In the genomic region with DNA sequence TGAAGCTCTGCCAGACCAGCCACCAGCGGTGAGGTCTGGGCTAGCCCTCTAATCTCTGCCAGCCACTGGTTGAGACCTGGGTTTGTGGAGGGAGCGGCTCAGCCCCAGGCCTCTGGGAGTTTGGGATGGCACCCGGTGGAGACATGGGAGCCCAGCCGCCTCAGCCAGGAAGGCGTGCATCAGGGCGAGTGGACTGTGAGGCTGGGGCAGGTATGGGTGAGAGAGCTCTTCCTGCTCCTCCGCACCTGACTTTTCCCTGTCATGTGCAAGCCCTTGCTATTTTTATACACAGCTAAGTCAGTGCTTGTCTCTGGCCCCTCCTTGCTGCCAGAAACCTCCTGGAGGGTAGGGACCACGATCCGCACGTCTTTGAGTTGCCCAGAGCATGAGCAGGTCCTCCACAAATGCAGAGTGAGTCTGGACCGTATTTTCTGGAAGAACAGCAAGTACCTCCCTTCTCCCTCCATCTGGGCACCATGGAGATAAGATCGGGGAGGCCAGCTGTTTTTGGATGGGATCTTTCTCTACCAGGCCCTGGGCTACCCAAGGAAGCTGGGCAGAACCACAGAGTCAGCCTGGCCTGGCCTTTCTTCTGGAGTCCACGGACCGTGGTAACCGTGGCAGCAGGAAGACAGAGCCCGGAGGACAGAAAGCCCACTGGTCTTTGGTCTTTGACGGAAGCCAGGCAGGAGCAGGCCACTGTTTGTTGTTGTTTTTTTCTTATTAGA, we compare ENCODE assay signal across 36 cellular contexts. TPM values are rescaled to one million over a fixed set of nuclear protein-coding genes. Genes with fewer than 3 reads are reported as not detected.
DNase-seq lines count a peak whose midpoint lies in the region; ATAC-seq, FAIRE-seq and TF ChIP-seq lines count a peak whose summit lies in the region.
"Had no signal": no experiment of that assay in that cellular context is flagged by ENCODE, and none has a peak within 500 bp of the region (broad histone marks: within the 10 kb centered on the region; RNA-seq: fewer than 3 reads in every experiment).

No MANE protein-coding gene starts in this region.

- TF ChIP-seq CTCF in breast epithelium (IDR thresholded peaks at IDR 0.05) (no peak), mammary epithelial cell (conservative IDR thresholded peaks at IDR 0.05 in 1 of 2, IDR thresholded peaks at IDR 0.05 in 1 of 2; ENCODE audit: extremely low read depth in 1 of 2, insufficient read depth in 1 of 2, low read depth in 1 of 2, low read length in 2 of 2) (no peak), K562 (IDR thresholded peaks at IDR 0.05 in 2 of 3, conservative IDR thresholded peaks at IDR 0.05 in 1 of 3; ENCODE audit: insufficient read depth in 2 of 3, low read depth in 1 of 3, low read length in 3 of 3) (no peak), nephron (IDR thresholded peaks at IDR 0.05; ENCODE audit: unreplicated experiment in 3 of 3) (no peak), thyroid gland (IDR thresholded peaks at IDR 0.05) (no peak)

- H2AFZ ChIP-seq in mammary epithelial cell (ENCODE audit: low read depth, low read length) = no peak overlapping the region
- H2AFZ ChIP-seq in K562 (ENCODE audit: low read depth, low read length) = no peak overlapping the region
- no peak overlapping the region for H2AFZ ChIP-seq in GM23248
- no peak overlapping the region for H2AFZ ChIP-seq in neuronal stem cell (ENCODE audit: low read length)
- H2AFZ ChIP-seq: PC-9 had no signal

- no peak overlapping the region for H2BK12ac ChIP-seq in neuronal stem cell (ENCODE audit: low read length)

- no peak overlapping the region for H2BK5ac ChIP-seq in neuronal stem cell (ENCODE audit: low read length)

- H3K4me3 Mint-ChIP-seq in nephron = no peak overlapping the region
- H3K4me3 Mint-ChIP-seq: effector memory CD8-positive, alpha-beta T cell; memory B cell had no signal

- FAIRE-seq in K562 (lab: Jason Lieb, UNC) = no peak
- FAIRE-seq: GM19239, small intestine had no signal

- H3K9me1 ChIP-seq in K562 (ENCODE audit: control insufficient read depth, insufficient read depth, low read length) = no peaks in the 10 kb centered on the region

- no peak overlapping the region for H3K18ac ChIP-seq in neuronal stem cell (ENCODE audit: low read length)

- H3K79me2 ChIP-seq in mammary epithelial cell (ENCODE audit: insufficient read depth, low read length) (no peaks in the 10 kb centered on the region), K562 (ENCODE audit: control insufficient read depth, insufficient read depth, low read length) (no peaks in the 10 kb centered on the region), GM23248 (ENCODE audit: insufficient read depth) (no peaks in the 10 kb centered on the region)

- no peak overlapping the region for H2BK120ac ChIP-seq in neuronal stem cell (ENCODE audit: low read depth, low read length)

- H3K23ac ChIP-seq in neuronal stem cell (ENCODE audit: low read depth, low read length, poor library complexity) = no peak overlapping the region

- no peaks in the 10 kb centered on the region for H3F3A ChIP-seq in GM23248 (ENCODE audit: insufficient read depth)

- no peak overlapping the region for H2BK15ac ChIP-seq in neuronal stem cell (ENCODE audit: low read length)

- ATAC-seq in K562 = no peak
- ATAC-seq in stimulated activated naive CD8-positive, alpha-beta T cell treated with anti-CD3 and anti-CD28 coated beads, Interleukin-15, Interleukin-2, amounts not matched to agents 100 U/mL and 50 U/mL, for 24 hours = no peak
- ATAC-seq: effector memory CD8-positive, alpha-beta T cell; HCT116; heart left ventricle had no signal

- no peak for TF ChIP-seq RAD21 in K562 (CRISPR knock-in tag; conservative IDR thresholded peaks at IDR 0.05 in 1 of 2, IDR thresholded peaks at IDR 0.05 in 1 of 2)

- peaks cover 47% of the 10 kb centered on the region for H3K4me1 Mint-ChIP-seq in nephron

- H3K36me3 Mint-ChIP-seq in nephron (ENCODE audit: low read depth) = no peaks in the 10 kb centered on the region
- H3K36me3 Mint-ChIP-seq: memory B cell had no signal

- no peak overlapping the region for H4K8ac ChIP-seq in neuronal stem cell (ENCODE audit: low read depth, low read length)

- H3K27ac Mint-ChIP-seq in nephron = peak overlapping the region; percentile 91 to 99 (median 96)
- H3K27ac Mint-ChIP-seq: effector memory CD8-positive, alpha-beta T cell; memory B cell had no signal

- no peak overlapping the region for H3K4ac ChIP-seq in neuronal stem cell (ENCODE audit: low read length)

- peak overlapping the region; percentile 76 to 83 for H3K27ac ChIP-seq in breast epithelium
- no peak overlapping the region for H3K27ac ChIP-seq in mammary epithelial cell (ENCODE audit: insufficient read depth, low read depth, low read length)
- no peak overlapping the region for H3K27ac ChIP-seq in K562 (ENCODE audit: extremely low read depth, low read depth, low read length)
- peak overlapping the region; percentile 87 to 91 (median 90) for H3K27ac ChIP-seq in thyroid gland
- no peak overlapping the region for H3K27ac ChIP-seq in GM23248
- H3K27ac ChIP-seq in neuronal stem cell (replicated peaks; ENCODE audit: low read length) = no peak overlapping the region
- H3K27ac ChIP-seq: brain microvascular endothelial cell, colonic mucosa, heart left ventricle, PC-9, transverse colon, WERI-Rb-1 had no signal

- TF ChIP-seq EP300 in K562 (IDR thresholded peaks at IDR 0.05; ENCODE audit: low read length) = no peak

- intact Hi-C loops in breast epithelium (cut with DNase I; ENCODE audit: low total_unique reads) = loop anchor here (10.0 kb wide), 1 partner anchor 318 kb away; no protein-coding TSS in a partner anchor
- intact Hi-C loops in mammary epithelial cell (cut with micrococcal nuclease) = no loop called here
- intact Hi-C loops in K562 (cut with micrococcal nuclease) = no loop called here
- intact Hi-C loops in thyroid gland (cut with DNase I) = no loop called here

- POLR2A ChIA-PET in K562 (lab: Yijun Ruan, JAX) = no interaction called here

- BruUV-seq in mammary epithelial cell (replicated peaks; lab: Mats Ljungman, UMichigan) = no TSS peak
- BruUV-seq in K562 (replicated peaks; lab: Mats Ljungman, UMichigan) = no TSS peak

- H3K4me1 ChIP-seq in breast epithelium (peaks cover 0 to 7% of the 10 kb centered on the region in 2 donors), mammary epithelial cell (ENCODE audit: insufficient read depth, low read length) (no peaks in the 10 kb centered on the region), K562 (replicated peaks in 1 of 2; ENCODE audit: control insufficient read depth in 2 of 2, insufficient read depth in 2 of 2, low read length in 2 of 2) (peaks cover 2 to 23% of the 10 kb centered on the region in 2 experiments; a peak in 3 of 5 replicates), thyroid gland (peaks cover 14 to 44% of the 10 kb centered on the region in 2 donors), GM23248 (ENCODE audit: insufficient read depth) (0 out of 2 replicates have a peak, but pooled peaks cover 6% of the 10 kb centered on the region), neuronal stem cell (ENCODE audit: control insufficient read depth in 2 of 2, insufficient read depth in 1 of 2, low read depth in 1 of 2, low read length in 2 of 2) (peaks cover 11 to 13% of the 10 kb centered on the region in 2 donors)

- no peaks in the 10 kb centered on the region for H3K9me3 Mint-ChIP-seq in nephron
- H3K9me3 Mint-ChIP-seq: effector memory CD8-positive, alpha-beta T cell; memory B cell had no signal

- H3K36me3 ChIP-seq in breast epithelium (no peaks in the 10 kb centered on the region), mammary epithelial cell (ENCODE audit: insufficient read depth, low read length) (no peaks in the 10 kb centered on the region), K562 (ENCODE audit: control insufficient read depth, insufficient read depth, low read length) (no peaks in the 10 kb centered on the region), thyroid gland (no peaks in the 10 kb centered on the region), GM23248 (ENCODE audit: low read depth) (no peaks in the 10 kb centered on the region), neuronal stem cell (replicated peaks in 1 of 2; ENCODE audit: control insufficient read depth in 2 of 2, insufficient read depth in 2 of 2, low read length in 2 of 2) (no peaks in the 10 kb centered on the region)
- H3K36me3 ChIP-seq: adrenal gland, brain microvascular endothelial cell, colonic mucosa, heart left ventricle, transverse colon, WERI-Rb-1 had no signal

- H3K4me2 ChIP-seq in mammary epithelial cell (ENCODE audit: insufficient read depth, low read depth, low read length) = no peak overlapping the region
- H3K4me2 ChIP-seq in K562 (ENCODE audit: insufficient read depth, low read length) = no peak overlapping the region
- H3K4me2 ChIP-seq in GM23248 (ENCODE audit: unreplicated experiment) = no peak overlapping the region
- no peak overlapping the region for H3K4me2 ChIP-seq in neuronal stem cell (ENCODE audit: insufficient read depth, low read length, poor library complexity, severe bottlenecking)
- H3K4me2 ChIP-seq: PC-9 had no signal

- no peaks in the 10 kb centered on the region for H3K9me2 ChIP-seq in GM23248 (ENCODE audit: insufficient read depth)

- H3K9me3 ChIP-seq in breast epithelium (no peaks in the 10 kb centered on the region), mammary epithelial cell (replicated peaks; ENCODE audit: insufficient read depth, low read length) (no peaks in the 10 kb centered on the region), K562 (replicated peaks; ENCODE audit: control insufficient read depth, insufficient read depth, low read depth, low read length) (no peaks in the 10 kb centered on the region), thyroid gland (no peaks in the 10 kb centered on the region), GM23248 (ENCODE audit: low read depth) (no peaks in the 10 kb centered on the region), neuronal stem cell (replicated peaks in 1 of 2; ENCODE audit: control insufficient read depth in 2 of 2, insufficient read depth in 1 of 2, low read depth in 1 of 2, low read length in 2 of 2) (no peaks in the 10 kb centered on the region)
- H3K9me3 ChIP-seq: adrenal gland, colonic mucosa, heart left ventricle, transverse colon had no signal

- WGBS in mammary epithelial cell (ENCODE audit: low coverage, missing lambda C conversion rate) = 45% methylated on average over 14 of the region's 17 CpGs
- 39% methylated on average over 13 of the region's 17 CpGs for WGBS in K562 (ENCODE audit: insufficient coverage, low coverage, missing lambda C conversion rate)
- WGBS in thyroid gland, 2 donors = 69 to 81% methylated on average over 16 of the region's 17 CpGs
- WGBS in GM23248 (ENCODE audit: low coverage in 1 of 2, low lambda C conversion rate in 2 of 2, missing lambda C conversion rate in 2 of 2), 2 experiments = 66 to 71% methylated on average over 15 to 17 of the region's 17 CpGs
- WGBS in neuronal stem cell (ENCODE audit: extremely low coverage in 2 of 2, insufficient read length in 2 of 2, insufficient replicate concordance in 1 of 2), 2 donors = no CpG with 5 or more reads among the region's 17 CpGs

- no peak overlapping the region for H2AK5ac ChIP-seq in neuronal stem cell (ENCODE audit: low read depth, low read length)

- H4K20me1 ChIP-seq in mammary epithelial cell (ENCODE audit: insufficient read depth, low read length) (no peaks in the 10 kb centered on the region), K562 (replicated peaks; ENCODE audit: control insufficient read depth, insufficient read depth, low read length) (no peaks in the 10 kb centered on the region), GM23248 (ENCODE audit: insufficient read depth) (no peaks in the 10 kb centered on the region)

- H3K79me1 ChIP-seq in neuronal stem cell (ENCODE audit: low read depth, low read length) = peaks cover 1% of the 10 kb centered on the region

- TF ChIP-seq POLR2A in breast epithelium (IDR thresholded peaks at IDR 0.05) (no peak), K562 (conservative IDR thresholded peaks at IDR 0.05) (no peak), thyroid gland (IDR thresholded peaks at IDR 0.05) (no peak)

- H3K9ac ChIP-seq in mammary epithelial cell (ENCODE audit: insufficient read depth, low read length) = no peak overlapping the region
- no peak overlapping the region for H3K9ac ChIP-seq in K562 (ENCODE audit: insufficient read depth in 1 of 2, low read depth in 2 of 2, low read length in 2 of 2)
- no peak overlapping the region for H3K9ac ChIP-seq in GM23248
- H3K9ac ChIP-seq in neuronal stem cell (ENCODE audit: low read depth, low read length, poor library complexity) = no peak overlapping the region

- CTCF ChIA-PET in mammary epithelial cell (lab: Charles Lee; ENCODE audit: low non-redundant PET) (no interaction called here), K562 (lab: Yijun Ruan, JAX; ENCODE audit: low intra/inter-chr PET ratio) (no interaction called here)

- no peak overlapping the region for H3K14ac ChIP-seq in neuronal stem cell (ENCODE audit: low read length)

- H3K4me3 ChIP-seq in breast epithelium = peak overlapping the region in 1 of 3 donors; percentile 2
- H3K4me3 ChIP-seq in mammary epithelial cell (replicated peaks in 1 of 3; ENCODE audit: insufficient read depth in 1 of 3, low read depth in 2 of 3, low read length in 3 of 3) = no peak overlapping the region
- no peak overlapping the region for H3K4me3 ChIP-seq in K562
- no peak overlapping the region for H3K4me3 ChIP-seq in thyroid gland (replicated peaks in 1 of 3)
- no peak overlapping the region for H3K4me3 ChIP-seq in GM23248
- no peak overlapping the region for H3K4me3 ChIP-seq in neuronal stem cell (ENCODE audit: low read length in 2 of 2)
- H3K4me3 ChIP-seq: adrenal gland, colonic mucosa, heart left ventricle, PC-9, transverse colon had no signal

- H3K27me3 ChIP-seq in breast epithelium = no peaks in the 10 kb centered on the region
- H3K27me3 ChIP-seq in mammary epithelial cell (ENCODE audit: insufficient read depth, low read length) = no peaks in the 10 kb centered on the region
- H3K27me3 ChIP-seq in K562 (ENCODE audit: control insufficient read depth in 2 of 2, insufficient read depth in 2 of 2, low read length in 2 of 2) = no peaks in the 10 kb centered on the region
- no peaks in the 10 kb centered on the region for H3K27me3 ChIP-seq in thyroid gland
- H3K27me3 ChIP-seq in GM23248 (replicated peaks; ENCODE audit: insufficient read depth) = no peaks in the 10 kb centered on the region; the same call in 1 of the 2 replicates
- no peaks in the 10 kb centered on the region for H3K27me3 ChIP-seq in neuronal stem cell (ENCODE audit: control insufficient read depth in 3 of 3, insufficient read depth in 3 of 3, low read depth in 1 of 3, low read length in 3 of 3)
- H3K27me3 ChIP-seq: adrenal gland, brain microvascular endothelial cell, colonic mucosa, heart left ventricle, transverse colon had no signal

- peak in 1 of 2 donors; percentile 51 for DNase-seq in breast epithelium (ENCODE audit: low spot score in 2 of 2)
- no peak for DNase-seq in mammary epithelial cell
- no peak for DNase-seq in K562 (ENCODE audit: extremely low read depth in 1 of 4, low spot score in 3 of 4)
- peak; percentile 44 to 62 for DNase-seq in thyroid gland
- no peak for DNase-seq in stimulated activated naive CD8-positive, alpha-beta T cell treated with anti-CD3 and anti-CD28 coated beads, Interleukin-15, Interleukin-2, amounts not matched to agents 100 U/mL and 50 U/mL, for 24 hours
- DNase-seq in GM23248 = no peak
- DNase-seq in neuronal stem cell (ENCODE audit: low spot score) = no peak
- DNase-seq: ACHN; activated CD4-positive, alpha-beta T cell treated with anti-CD3 and anti-CD28 coated beads for 48 hours; activated T-cell treated with anti-CD3 and anti-CD28 coated beads, Interleukin-2, amount 50 U/mL, for 48 hours; brain microvascular endothelial cell; colonic mucosa; DMS79; effector memory CD8-positive, alpha-beta T cell; erythroblast; GF-D8; NCI-H1694 treated with DMSO at 0.1 percent for 48 hours; NCI-H510A treated with DMSO at 0.1 percent for 48 hours; NK-92 treated with Interleukin-12 subunit alpha and Interleukin-12 subunit beta, amount 100 ng/mL, for 24 hours; PC-9; Right ventricle myocardium superior; small intestine; stimulated activated CD4-positive, alpha-beta T cell treated with anti-CD3 and anti-CD28 coated beads, Interleukin-2, amount 100 ng/mL, for 24 hours; T-helper 9 cell; transverse colon; WERI-Rb-1 had no signal

- peaks cover 4% of the 10 kb centered on the region for H3K27me3 Mint-ChIP-seq in nephron (ENCODE audit: low read depth)

- no peak overlapping the region for H4K91ac ChIP-seq in neuronal stem cell (ENCODE audit: low read depth, low read length, poor library complexity)

- dilution Hi-C loops in mammary epithelial cell (cut with HindIII; ENCODE audit: low sequenced_read_pairs) = no loop called here

- in situ Hi-C loops in mammary epithelial cell (cut with MboI; ENCODE audit: low sequenced_read_pairs in 2 of 2) = loop anchor here in 1 of 2 donors (25.0 kb wide), 1 partner anchor 311 kb away; a partner anchor contains a TSS
- in situ Hi-C loops in K562 (cut with MboI) = no loop called here
- in situ Hi-C loops in GM23248 (cut with MboI) = loop anchor here (25.0 kb wide), 1 partner anchor 339 kb away; a partner anchor contains a TSS

RNA-seq across cellular contexts. Expression of a gene that starts 53.3 kb away (rescaled TPM):
- total RNA-seq in breast epithelium = not detected
- total RNA-seq in mammary epithelial cell = not detected
- not detected for polyA plus RNA-seq in mammary epithelial cell
- not detected for polyA minus RNA-seq in mammary epithelial cell
- total RNA-seq in K562 (2011; cell fraction: chromatin; rRNA removed; ENCODE audit: low replicate concordance) = not detected in 2 replicates
- not detected in 2 replicates for total RNA-seq in K562 (2011; cell fraction: nucleolus; rRNA removed)
- total RNA-seq in K562 (2011; cell fraction: nucleoplasm; rRNA removed) = not detected in 2 replicates
- total RNA-seq in K562 (2014; rRNA removed) = 0.32 TPM in 1 of 2 replicates, not detected in the other
- total RNA-seq in K562 (2014; rRNA removed; fragmentation: Illumina TruSeq; extraction: Trizol) = not detected in 2 replicates
- total RNA-seq in K562 (2015; rRNA removed; fragmentation: Illumina TruSeq; extraction: Trizol) = not detected in 2 replicates
- total RNA-seq in K562 (2021) = not detected in 2 replicates
- polyA plus RNA-seq in K562 (2011; rRNA removed) = 0.20 TPM in 1 of 2 replicates, not detected in the other
- 0.66 TPM in 1 of 2 replicates, not detected in the other for polyA plus RNA-seq in K562 (2011; cell fraction: cytosol; rRNA removed)
- polyA plus RNA-seq in K562 (2011; cell fraction: nucleus; rRNA removed) = not detected in 2 replicates
- polyA plus RNA-seq in K562 (2012) = not detected in 2 replicates
- polyA plus RNA-seq in K562 (2014; fragmentation: Illumina TruSeq; extraction: Trizol) = not detected in 2 replicates
- under 1 TPM in 1 of 2 experiments, not detected in 1; 0.10 TPM for polyA plus RNA-seq in K562 (2014; fragmentation: Nextera tagmentation; extraction: Ambion mirVana)
- polyA plus RNA-seq in K562 (2014; rRNA removed) = 0.23 TPM in 1 of 2 replicates, not detected in the other
- polyA minus RNA-seq in K562 (2011; rRNA and poly(A)+ RNA removed) = not detected in 2 replicates
- not detected in 2 replicates for polyA minus RNA-seq in K562 (2011; cell fraction: cytosol; rRNA and poly(A)+ RNA removed)
- polyA minus RNA-seq in K562 (2011; cell fraction: nucleus; rRNA and poly(A)+ RNA removed) = not detected in 2 replicates
- total RNA-seq in thyroid gland = not detected
- total RNA-seq in GM23248 (2014; rRNA removed; shearing (Covaris generic)) = not detected in 2 replicates
- not detected in 2 replicates for polyA plus RNA-seq in GM23248 (2016; fragmentation: Nextera tagmentation; extraction: Ambion mirVana)
- polyA plus RNA-seq in neuronal stem cell (2013, experiment 1 of 2) = not detected
- polyA plus RNA-seq in neuronal stem cell (2013, experiment 2 of 2) = not detected
- total RNA-seq: adrenal gland, colonic mucosa, fibroblast of villous mesenchyme, heart left ventricle, LHCN-M2, myocyte, PC-9, Right ventricle myocardium superior, transverse colon had no signal
- polyA plus RNA-seq: BJ, heart left ventricle, small intestine had no signal

Comparison
In these comparisons a context has a peak if more than half of its experiments do, and no peak if none do; other contexts are left out.
1. H3K27ac ChIP-seq: peak in breast epithelium (2 of 2) and thyroid gland (3 of 3); none in mammary epithelial cell (single experiment), K562 (single experiment), GM23248 (single experiment) and neuronal stem cell (single experiment).
2. DNase-seq: peak in thyroid gland (2 of 2); none in mammary epithelial cell (single experiment), K562 (0 of 4), stimulated activated naive CD8-positive, alpha-beta T cell treated with anti-CD3 and anti-CD28 coated beads, Interleukin-15, Interleukin-2, amounts not matched to agents 100 U/mL and 50 U/mL, for 24 hours (single experiment), GM23248 (single experiment) and neuronal stem cell (single experiment).